ENCODE assay signal across 11 cellular contexts in the genomic region with DNA sequence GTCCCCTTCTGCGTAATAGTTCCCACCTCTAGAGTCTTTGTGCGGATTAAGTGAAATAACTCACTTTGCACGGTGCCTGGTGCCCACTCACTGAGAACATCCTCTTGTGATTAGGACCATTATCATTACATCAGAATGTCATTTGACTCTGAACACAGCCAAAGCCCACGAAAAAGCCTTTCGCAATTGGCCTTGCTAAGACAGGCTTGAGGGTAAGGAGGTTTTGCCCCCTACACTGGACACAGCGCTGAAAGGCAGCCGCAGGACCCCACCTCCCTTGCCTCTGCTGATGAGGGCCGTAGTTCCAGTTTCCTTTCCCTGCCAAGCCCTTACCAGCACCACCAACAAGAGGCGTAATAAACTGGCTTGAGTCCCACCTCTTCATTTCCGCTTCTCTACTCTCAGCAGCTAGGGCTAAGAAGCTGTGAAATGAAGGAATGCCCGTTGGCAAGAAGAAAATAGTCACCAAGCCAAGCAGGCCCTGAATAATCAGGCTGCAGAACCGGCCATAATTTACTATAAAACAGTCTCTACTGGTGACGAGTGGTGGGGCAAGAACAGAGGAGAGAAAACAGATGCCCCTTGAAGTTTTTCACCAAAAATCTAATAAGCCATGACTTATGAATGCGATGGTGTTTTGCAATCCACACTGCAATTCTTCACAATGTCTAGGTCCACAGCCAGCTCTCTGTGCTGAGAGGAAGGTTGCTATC. TPM values are rescaled to one million over a fixed set of nuclear protein-coding genes. Genes with fewer than 3 reads are reported as not detected.
DNase-seq lines count a peak whose midpoint lies in the region; ATAC-seq and TF ChIP-seq lines count a peak whose summit lies in the region.
"Had no signal": no experiment of that assay in that cellular context is flagged by ENCODE, and none has a peak within 500 bp of the region (broad histone marks: within the 10 kb centered on the region; RNA-seq: fewer than 3 reads in every experiment).

No MANE protein-coding gene starts in this region.

- H4K20me1 ChIP-seq in fibroblast of lung (ENCODE audit: control insufficient read depth, extremely low read depth, insufficient read depth, low read length) = no peaks in the 10 kb centered on the region

- no peaks in the 10 kb centered on the region for H3K9me3 ChIP-seq in fibroblast of lung (ENCODE audit: control insufficient read depth, insufficient read depth, low read depth, low read length)

- H3K27ac Mint-ChIP-seq in WTC11 = no peak overlapping the region

- H3K4me3 ChIP-seq in AG10803 (ENCODE audit: low read length) = peak overlapping the region; percentile 40
- no peak overlapping the region for H3K4me3 ChIP-seq in fibroblast of lung (replicated peaks in 1 of 4; ENCODE audit: control extremely low read depth in 1 of 4, insufficient read depth in 1 of 4, low read depth in 3 of 4, low read length in 4 of 4)

- ATAC-seq in HG02981 (IDR thresholded peaks at IDR 0.05; ENCODE audit: unreplicated experiment) = no peak
- no peak for ATAC-seq in WTC11

- peaks cover 26% of the 10 kb centered on the region for H3K4me1 Mint-ChIP-seq in WTC11

- peak overlapping the region; percentile 62 for H2AFZ ChIP-seq in fibroblast of lung (ENCODE audit: low read length)

- no peaks in the 10 kb centered on the region; the same call in 1 of the 2 replicates for H3K27me3 Mint-ChIP-seq in WTC11 (ENCODE audit: low read depth)

- CTCF ChIA-PET in WTC11 (lab: Charles Lee) = interaction anchor here (1.0 kb wide), 1 partner anchor 15 kb away, joined by 3 read pairs; no protein-coding TSS in a partner anchor

- no peaks in the 10 kb centered on the region for H3K36me3 ChIP-seq in fibroblast of lung (ENCODE audit: control insufficient read depth, insufficient read depth, low read length)

- peak; percentile 89 for DNase-seq in AG10803 (ENCODE audit: low read depth)
- peak; percentile 64 for DNase-seq in NCI-H446 treated with DMSO at 0.1 percent for 48 hours (lab: John Stamatoyannopoulos, UW)
- peak; percentile 82 to 83 for DNase-seq in fibroblast of lung (ENCODE audit: low read depth in 2 of 2)
- peak; percentile 20 for DNase-seq in pons (ENCODE audit: low spot score)
- no peak for DNase-seq in GF-D8 (lab: John Stamatoyannopoulos, UW)
- no peak for DNase-seq in stimulated activated CD4-positive, alpha-beta T cell treated with anti-CD3 and anti-CD28 coated beads, Interleukin-4, amount 100 ng/mL, for 1 hour
- DNase-seq in WTC11 (ENCODE audit: low spot score) = no peak
- DNase-seq: activated naive CD4-positive, alpha-beta T cell; CD4-positive, alpha-beta memory T cell; NCI-H146 had no signal

- H3K9me3 Mint-ChIP-seq in WTC11 = peaks cover 8% of the 10 kb centered on the region

- POLR2A ChIA-PET in WTC11 (lab: Charles Lee) = no interaction called here

- no peak overlapping the region for H3K9ac ChIP-seq in fibroblast of lung (ENCODE audit: insufficient read depth, low read length)

- H3K79me2 ChIP-seq in fibroblast of lung (ENCODE audit: control insufficient read depth, insufficient read depth, low read length) = no peaks in the 10 kb centered on the region

- no peaks in the 10 kb centered on the region for H3K27me3 ChIP-seq in fibroblast of lung (ENCODE audit: control insufficient read depth, insufficient read depth, low read length)

- peak overlapping the region; percentile 11 for H3K4me2 ChIP-seq in fibroblast of lung (ENCODE audit: extremely low read depth, insufficient read depth, low read length)

- H3K36me3 Mint-ChIP-seq in WTC11 = no peaks in the 10 kb centered on the region

- no peak overlapping the region for H3K4me3 Mint-ChIP-seq in WTC11
- H3K4me3 Mint-ChIP-seq: CD4-positive, alpha-beta memory T cell had no signal

- H3K27ac ChIP-seq in fibroblast of lung (ENCODE audit: insufficient read depth, low read length) = peak overlapping the region; percentile 9

- TF ChIP-seq CTCF in AG10803 (conservative IDR thresholded peaks at IDR 0.05; ENCODE audit: low read length) (no peak), fibroblast of lung (conservative IDR thresholded peaks at IDR 0.05 in 1 of 2, IDR thresholded peaks at IDR 0.05 in 1 of 2; ENCODE audit: low read depth in 1 of 2, low read length in 2 of 2) (no peak), WTC11 (IDR thresholded peaks at IDR 0.05) (no peak)

- H3K4me1 ChIP-seq in fibroblast of lung (ENCODE audit: control insufficient read depth, extremely low read depth, insufficient read depth, low read length) = no peaks in the 10 kb centered on the region

TF ChIP-seq in WTC11, 78 proteins besides CTCF, POLR2A, EP300 and RAD21:
- TF ChIP-seq TEAD1 (CRISPR knock-in tag; IDR thresholded peaks at IDR 0.05) = no peak
- TF ChIP-seq EMX1 (CRISPR knock-in tag; IDR thresholded peaks at IDR 0.05) = no peak
- TF ChIP-seq, protein P1, sequence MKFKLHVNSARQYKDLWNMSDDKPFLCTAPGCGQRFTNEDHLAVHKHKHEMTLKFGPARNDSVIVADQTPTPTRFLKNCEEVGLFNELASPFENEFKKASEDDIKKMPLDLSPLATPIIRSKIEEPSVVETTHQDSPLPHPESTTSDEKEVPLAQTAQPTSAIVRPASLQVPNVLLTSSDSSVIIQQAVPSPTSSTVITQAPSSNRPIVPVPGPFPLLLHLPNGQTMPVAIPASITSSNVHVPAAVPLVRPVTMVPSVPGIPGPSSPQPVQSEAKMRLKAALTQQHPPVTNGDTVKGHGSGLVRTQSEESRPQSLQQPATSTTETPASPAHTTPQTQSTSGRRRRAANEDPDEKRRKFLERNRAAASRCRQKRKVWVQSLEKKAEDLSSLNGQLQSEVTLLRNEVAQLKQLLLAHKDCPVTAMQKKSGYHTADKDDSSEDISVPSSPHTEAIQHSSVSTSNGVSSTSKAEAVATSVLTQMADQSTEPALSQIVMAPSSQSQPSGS (CRISPR knock-in tag; IDR thresholded peaks at IDR 0.05; ENCODE audit: borderline replicate concordance, low read depth) = no peak
- TF ChIP-seq, protein P2, sequence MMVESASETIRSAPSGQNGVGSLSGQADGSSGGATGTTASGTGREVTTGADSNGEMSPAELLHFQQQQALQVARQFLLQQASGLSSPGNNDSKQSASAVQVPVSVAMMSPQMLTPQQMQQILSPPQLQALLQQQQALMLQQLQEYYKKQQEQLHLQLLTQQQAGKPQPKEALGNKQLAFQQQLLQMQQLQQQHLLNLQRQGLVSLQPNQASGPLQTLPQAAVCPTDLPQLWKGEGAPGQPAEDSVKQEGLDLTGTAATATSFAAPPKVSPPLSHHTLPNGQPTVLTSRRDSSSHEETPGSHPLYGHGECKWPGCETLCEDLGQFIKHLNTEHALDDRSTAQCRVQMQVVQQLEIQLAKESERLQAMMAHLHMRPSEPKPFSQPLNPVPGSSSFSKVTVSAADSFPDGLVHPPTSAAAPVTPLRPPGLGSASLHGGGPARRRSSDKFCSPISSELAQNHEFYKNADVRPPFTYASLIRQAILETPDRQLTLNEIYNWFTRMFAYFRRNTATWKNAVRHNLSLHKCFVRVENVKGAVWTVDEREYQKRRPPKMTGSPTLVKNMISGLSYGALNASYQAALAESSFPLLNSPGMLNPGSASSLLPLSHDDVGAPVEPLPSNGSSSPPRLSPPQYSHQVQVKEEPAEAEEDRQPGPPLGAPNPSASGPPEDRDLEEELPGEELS (CRISPR knock-in tag; IDR thresholded peaks at IDR 0.05) = no peak
- TF ChIP-seq MYBL2 (CRISPR knock-in tag; IDR thresholded peaks at IDR 0.05) = no peak
- no peak for TF ChIP-seq JAZF1 (CRISPR knock-in tag; IDR thresholded peaks at IDR 0.05)

RNA-seq across cellular contexts. Expression of gene SH3GLB1, which starts 53.1 kb away (rescaled TPM):
- total RNA-seq in fibroblast of lung = 33.4 and 41.5 TPM in 2 replicates
- polyA plus RNA-seq in fibroblast of lung = 65.2 and 80.2 TPM in 2 replicates
- 75.9 and 87.6 TPM in 2 replicates for polyA plus RNA-seq in fibroblast of lung (2012)
- polyA minus RNA-seq in fibroblast of lung (ENCODE audit: low replicate concordance) = 31.5 and 55.4 TPM in 2 replicates
- total RNA-seq in WTC11 (2021) = 32.5 to 36.4 TPM (median 33.8 TPM) in 3 replicates

Comparison
In these comparisons a context has a peak if more than half of its experiments do, and no peak if none do; other contexts are left out.
1. DNase-seq: peak in AG10803 (single experiment), NCI-H446 treated with DMSO at 0.1 percent for 48 hours (single experiment), fibroblast of lung (2 of 2) and pons (single experiment); none in GF-D8 (single experiment), stimulated activated CD4-positive, alpha-beta T cell treated with anti-CD3 and anti-CD28 coated beads, Interleukin-4, amount 100 ng/mL, for 1 hour (single experiment) and WTC11 (single experiment).